In the genomic region with DNA sequence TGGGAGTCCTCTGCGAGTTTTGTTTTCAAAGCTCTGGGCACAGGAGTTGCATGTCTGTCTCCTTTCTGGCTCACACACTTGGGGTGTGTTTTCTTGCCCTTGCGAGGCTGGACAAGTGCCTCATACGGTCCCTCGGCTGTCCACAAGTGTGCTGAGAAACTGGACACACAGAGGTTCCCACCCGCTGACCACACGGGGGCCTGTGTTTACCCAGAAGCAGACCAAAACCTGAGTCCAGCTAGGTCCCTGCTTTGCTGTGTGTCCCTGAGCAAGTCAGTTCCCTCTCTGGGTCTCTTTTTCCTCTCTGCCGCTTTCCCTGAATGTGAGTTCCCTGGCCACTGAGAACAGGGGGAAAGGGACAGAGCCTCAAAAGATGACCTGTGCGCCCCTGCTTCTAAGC, we compare ENCODE assay signal across 9 cellular contexts. TPM values are rescaled to one million over a fixed set of nuclear protein-coding genes. Genes with fewer than 3 reads are reported as not detected.
A peak's percentile ranks its signal among the peaks of the same experiment; 100 is the strongest.
DNase-seq lines count a peak whose midpoint lies in the region; ATAC-seq, FAIRE-seq and TF ChIP-seq lines count a peak whose summit lies in the region.
"Had no signal": no experiment of that assay in that cellular context is flagged by ENCODE, and none has a peak within 500 bp of the region (broad histone marks: within the 10 kb centered on the region; RNA-seq: fewer than 3 reads in every experiment).

No MANE protein-coding gene starts in this region.

- peaks cover 14% of the 10 kb centered on the region for H3K9me3 Mint-ChIP-seq in T-helper 2 cell treated with Interferon-gamma antibody and Interleukin-4, amounts not matched to agents 5 μg/mL and 100 μg/mL, for 36 hours
- no peaks in the 10 kb centered on the region for H3K9me3 Mint-ChIP-seq in activated T-helper 17 cell treated with anti-CD3 and anti-CD28 coated beads, Interleukin-2, amount 50 U/mL, for 72 hours

- H3K27me3 ChIP-seq in keratinocyte (ENCODE audit: control insufficient read depth, extremely low read depth, insufficient read depth, low read length) = no peaks in the 10 kb centered on the region

- ATAC-seq in activated T-helper 17 cell treated with anti-CD3 and anti-CD28 coated beads, Interleukin-2, amount 50 U/mL, for 72 hours (replicated peaks) = no peak
- ATAC-seq in esophagus mucosa = no peak

- H2AFZ ChIP-seq in keratinocyte (ENCODE audit: control insufficient read depth, low read length) = peak overlapping the region; percentile 89

- peak overlapping the region in 2 of 3 experiments; percentile 48 to 77 for H3K4me3 ChIP-seq in keratinocyte (ENCODE audit: control insufficient read depth in 2 of 3, extremely low read depth in 1 of 3, insufficient read depth in 2 of 3, low read depth in 1 of 3, low read length in 3 of 3)

- no peak for DNase-seq in T-helper 2 cell treated with Interferon-gamma antibody and Interleukin-4, amounts not matched to agents 5 μg/mL and 100 μg/mL, for 36 hours (ENCODE audit: low spot score)
- DNase-seq in T-helper 2 cell (no peak), keratinocyte (ENCODE audit: low read depth, low spot score) (no peak), substantia nigra (lab: John Stamatoyannopoulos, UW) (peak in 1 of 49 donors; percentile 12), NCI-H2081 treated with DMSO at 0.1 percent for 48 hours (lab: John Stamatoyannopoulos, UW) (no peak), mesenteric fat pad (ENCODE audit: low spot score) (no peak)

- no peak for FAIRE-seq in keratinocyte (lab: Jason Lieb, UNC)

- H3K36me3 Mint-ChIP-seq in T-helper 2 cell treated with Interferon-gamma antibody and Interleukin-4, amounts not matched to agents 5 μg/mL and 100 μg/mL, for 36 hours (ENCODE audit: low read depth) = peaks cover 39% of the 10 kb centered on the region
- H3K36me3 Mint-ChIP-seq in activated T-helper 17 cell treated with anti-CD3 and anti-CD28 coated beads, Interleukin-2, amount 50 U/mL, for 72 hours (ENCODE audit: low read depth) = peaks cover 12% of the 10 kb centered on the region

- peaks cover 38% of the 10 kb centered on the region for H3K79me2 ChIP-seq in keratinocyte (ENCODE audit: control insufficient read depth, insufficient read depth, low read length)

- H4K20me1 ChIP-seq in keratinocyte (ENCODE audit: control insufficient read depth, extremely low read depth, insufficient read depth, low read length) = no peaks in the 10 kb centered on the region

- H3K4me1 ChIP-seq in keratinocyte (ENCODE audit: control insufficient read depth, extremely low read depth, insufficient read depth, low read length) = peaks cover 19% of the 10 kb centered on the region

- TF ChIP-seq CTCF in keratinocyte (optimal IDR thresholded peaks at IDR 0.05 in 1 of 3, IDR thresholded peaks at IDR 0.05 in 1 of 3, conservative IDR thresholded peaks at IDR 0.05 in 1 of 3; ENCODE audit: extremely low read depth in 1 of 3, insufficient read depth in 2 of 3, low read length in 3 of 3) = no peak

- no peaks in the 10 kb centered on the region for H3K27me3 Mint-ChIP-seq in T-helper 2 cell treated with Interferon-gamma antibody and Interleukin-4, amounts not matched to agents 5 μg/mL and 100 μg/mL, for 36 hours (ENCODE audit: low read depth)
- H3K27me3 Mint-ChIP-seq in activated T-helper 17 cell treated with anti-CD3 and anti-CD28 coated beads, Interleukin-2, amount 50 U/mL, for 72 hours = no peaks in the 10 kb centered on the region

- H3K9ac ChIP-seq in keratinocyte (ENCODE audit: control insufficient read depth, extremely low read depth, insufficient read depth, low read length) = peak overlapping the region; percentile 78

- H3K4me2 ChIP-seq in keratinocyte (ENCODE audit: control insufficient read depth, extremely low read depth, insufficient read depth, low read depth, low read length) = peak overlapping the region; percentile 92

- H3K9me1 ChIP-seq in keratinocyte (ENCODE audit: control insufficient read depth, extremely low read depth, insufficient read depth, low read length) = no peaks in the 10 kb centered on the region

- dilution Hi-C loops in keratinocyte (cut with MboI; ENCODE audit: extremely low pct_ligation_motif_present, low sequenced_read_pairs) = no loop called here

- peaks cover 32% of the 10 kb centered on the region for H3K4me1 Mint-ChIP-seq in T-helper 2 cell treated with Interferon-gamma antibody and Interleukin-4, amounts not matched to agents 5 μg/mL and 100 μg/mL, for 36 hours (ENCODE audit: low read depth)
- peaks cover 21% of the 10 kb centered on the region for H3K4me1 Mint-ChIP-seq in activated T-helper 17 cell treated with anti-CD3 and anti-CD28 coated beads, Interleukin-2, amount 50 U/mL, for 72 hours

- H3K4me3 Mint-ChIP-seq in T-helper 2 cell treated with Interferon-gamma antibody and Interleukin-4, amounts not matched to agents 5 μg/mL and 100 μg/mL, for 36 hours = peak overlapping the region; percentile 91
- H3K4me3 Mint-ChIP-seq in activated T-helper 17 cell treated with anti-CD3 and anti-CD28 coated beads, Interleukin-2, amount 50 U/mL, for 72 hours = peak overlapping the region; percentile 80

- H3K27ac ChIP-seq in keratinocyte (ENCODE audit: control insufficient read depth, insufficient read depth, low read length) = peak overlapping the region; percentile 17
- peak overlapping the region; percentile 62 for H3K27ac ChIP-seq in substantia nigra (ENCODE audit: low read depth, low read length, poor library complexity, severe bottlenecking)
- H3K27ac ChIP-seq: 22Rv1 had no signal

- H3K9me3 ChIP-seq in keratinocyte (ENCODE audit: control insufficient read depth, low read depth, low read length) = no peaks in the 10 kb centered on the region

- H3K27ac Mint-ChIP-seq in T-helper 2 cell treated with Interferon-gamma antibody and Interleukin-4, amounts not matched to agents 5 μg/mL and 100 μg/mL, for 36 hours = peak overlapping the region; percentile 99
- peak overlapping the region; percentile 89 for H3K27ac Mint-ChIP-seq in activated T-helper 17 cell treated with anti-CD3 and anti-CD28 coated beads, Interleukin-2, amount 50 U/mL, for 72 hours

- H3K36me3 ChIP-seq in keratinocyte (ENCODE audit: control insufficient read depth in 2 of 2, extremely low read depth in 1 of 2, insufficient read depth in 2 of 2, low read length in 2 of 2) = no peaks in the 10 kb centered on the region

RNA-seq across cellular contexts. Expression of a gene that starts 0.7 kb away (rescaled TPM):
- 10 to 100 TPM; 44.6 to 64.8 TPM for total RNA-seq in activated T-helper 17 cell treated with anti-CD3 and anti-CD28 coated beads, Interleukin-2, amount 50 U/mL, for 72 hours
- polyA plus RNA-seq in keratinocyte = 88.1 to 106 TPM (median 92.7 TPM) in 3 replicates
- polyA plus RNA-seq in keratinocyte (2011; ENCODE audit: low read depth) = 4.3 TPM
- 43.4 and 69.9 TPM in 2 replicates for polyA plus RNA-seq in keratinocyte (2011; cell fraction: cytosol; rRNA removed)
- polyA plus RNA-seq in keratinocyte (2011; cell fraction: nucleus; rRNA removed) = 69.3 and 78.3 TPM in 2 replicates
- polyA plus RNA-seq in keratinocyte (2012; ENCODE audit: low replicate concordance) = 2.6 and 66.4 TPM in 2 replicates
- 64.4 to 108 TPM (median 102 TPM) in 3 replicates for polyA minus RNA-seq in keratinocyte
- 64.5 TPM for polyA minus RNA-seq in keratinocyte (2011; cell fraction: cytosol; rRNA and poly(A)+ RNA removed)
- polyA minus RNA-seq in keratinocyte (2011; cell fraction: nucleus; rRNA and poly(A)+ RNA removed) = 56.6 and 108 TPM in 2 replicates
- 36.6 TPM for total RNA-seq in mesenteric fat pad
- 20.6 TPM for total RNA-seq in esophagus mucosa

RNA-seq across cellular contexts. Expression of a gene that starts 39.4 kb away (rescaled TPM):
- 10 to 100 TPM; 17.4 to 41.7 TPM for total RNA-seq in activated T-helper 17 cell treated with anti-CD3 and anti-CD28 coated beads, Interleukin-2, amount 50 U/mL, for 72 hours
- 54.1 to 104 TPM (median 59.2 TPM) in 3 replicates for polyA plus RNA-seq in keratinocyte
- 2.8 TPM for polyA plus RNA-seq in keratinocyte (2011; ENCODE audit: low read depth)
- 54.1 and 65.0 TPM in 2 replicates for polyA plus RNA-seq in keratinocyte (2011; cell fraction: cytosol; rRNA removed)
- 102 TPM in 2 replicates for polyA plus RNA-seq in keratinocyte (2011; cell fraction: nucleus; rRNA removed)
- 5.4 and 65.5 TPM in 2 replicates for polyA plus RNA-seq in keratinocyte (2012; ENCODE audit: low replicate concordance)
- polyA minus RNA-seq in keratinocyte = 132 to 508 TPM (median 151 TPM) in 3 replicates
- 42.0 TPM for polyA minus RNA-seq in keratinocyte (2011; cell fraction: cytosol; rRNA and poly(A)+ RNA removed)
- polyA minus RNA-seq in keratinocyte (2011; cell fraction: nucleus; rRNA and poly(A)+ RNA removed) = 50.1 and 76.1 TPM in 2 replicates
- total RNA-seq in mesenteric fat pad = 34.7 TPM
- 33.6 TPM for total RNA-seq in esophagus mucosa
